26 cellular contexts compared by ENCODE assay signal in genomic region chr10:10489765-10490164, GRCh38.
"Had no signal": no experiment of that assay in that cellular context is flagged by ENCODE, and none has a peak within 500 bp of the region (broad histone marks: within the 10 kb centered on the region; RNA-seq: fewer than 3 reads in every experiment).

No MANE protein-coding gene starts in this region.

- FAIRE-seq: endothelial cell of umbilical vein had no signal

- H3K4me3 ChIP-seq: adrenal gland, gastroesophageal sphincter, right atrium auricular region, skin epidermis, thoracic aorta, uterus had no signal

- H3K9me3 Mint-ChIP-seq: activated naive CD8-positive, alpha-beta T cell treated with anti-CD3 and anti-CD28 coated beads for 36 hours; activated T-cell treated with anti-CD3 and anti-CD28 coated beads, Interleukin-2, amount 50 U/mL, for 72 hours; memory B cell; stimulated activated effector memory CD8-positive, alpha-beta T cell treated with anti-CD3 and anti-CD28 coated beads, Interleukin-12 subunit alpha, Interleukin-12 subunit beta, amount 100 ng/mL, for 72 hours; stimulated activated naive CD8-positive, alpha-beta T cell treated with anti-CD3 and anti-CD28 coated beads, Interleukin-15, Interleukin-2, amounts not matched to agents 100 ng/mL and 50 ng/mL, for 24 hours; T-helper 2 cell treated with Interferon-gamma antibody and Interleukin-4, amounts not matched to agents 5 μg/mL and 100 μg/mL, for 36 hours; type B pancreatic cell had no signal

- H3K27me3 Mint-ChIP-seq: memory B cell, type B pancreatic cell had no signal

- H3K4me1 ChIP-seq: adrenal gland, gastroesophageal sphincter, right atrium auricular region, uterus had no signal

- H3K4me1 Mint-ChIP-seq: activated CD4-positive, alpha-beta T cell treated with anti-CD3 and anti-CD28 coated beads for 36 hours; activated naive CD8-positive, alpha-beta T cell treated with anti-CD3 and anti-CD28 coated beads for 36 hours; immature natural killer cell; memory B cell; naive thymus-derived CD4-positive, alpha-beta T cell; stimulated activated effector memory CD8-positive, alpha-beta T cell treated with anti-CD3 and anti-CD28 coated beads, Interleukin-12 subunit alpha, Interleukin-12 subunit beta, amount 100 ng/mL, for 72 hours had no signal

- H3K36me3 ChIP-seq: adrenal gland, gastroesophageal sphincter, right atrium auricular region, thoracic aorta, uterus had no signal

- H3K4me3 Mint-ChIP-seq: activated CD4-positive, alpha-beta T cell treated with anti-CD3 and anti-CD28 coated beads for 36 hours; activated naive CD8-positive, alpha-beta T cell treated with anti-CD3 and anti-CD28 coated beads for 36 hours; activated T-cell treated with anti-CD3 and anti-CD28 coated beads, Interleukin-2, amount 50 U/mL, for 72 hours; immature natural killer cell; memory B cell; naive thymus-derived CD4-positive, alpha-beta T cell; stimulated activated effector memory CD8-positive, alpha-beta T cell treated with anti-CD3 and anti-CD28 coated beads, Interleukin-12 subunit alpha, Interleukin-12 subunit beta, amount 100 ng/mL, for 72 hours; stimulated activated naive CD8-positive, alpha-beta T cell treated with anti-CD3 and anti-CD28 coated beads, Interleukin-15, Interleukin-2, amounts not matched to agents 100 ng/mL and 50 ng/mL, for 24 hours; T-helper 2 cell treated with Interferon-gamma antibody and Interleukin-4, amounts not matched to agents 5 μg/mL and 100 μg/mL, for 36 hours; type B pancreatic cell had no signal

- H3K27ac Mint-ChIP-seq: activated CD4-positive, alpha-beta T cell treated with anti-CD3 and anti-CD28 coated beads for 36 hours; activated naive CD8-positive, alpha-beta T cell treated with anti-CD3 and anti-CD28 coated beads for 36 hours; activated T-cell treated with anti-CD3 and anti-CD28 coated beads, Interleukin-2, amount 50 U/mL, for 72 hours; immature natural killer cell; memory B cell; naive thymus-derived CD4-positive, alpha-beta T cell; stimulated activated effector memory CD8-positive, alpha-beta T cell treated with anti-CD3 and anti-CD28 coated beads, Interleukin-12 subunit alpha, Interleukin-12 subunit beta, amount 100 ng/mL, for 72 hours; stimulated activated naive CD8-positive, alpha-beta T cell treated with anti-CD3 and anti-CD28 coated beads, Interleukin-15, Interleukin-2, amounts not matched to agents 100 ng/mL and 50 ng/mL, for 24 hours; T-helper 2 cell treated with Interferon-gamma antibody and Interleukin-4, amounts not matched to agents 5 μg/mL and 100 μg/mL, for 36 hours; type B pancreatic cell had no signal

- DNase-seq: activated CD4-positive, alpha-beta T cell treated with anti-CD3 and anti-CD28 coated beads for 36 hours; activated CD4-positive, CD25-positive, alpha-beta regulatory T cell; activated naive CD4-positive, alpha-beta T cell treated with Interleukin-2 at 50 U/mL for 16 hours; activated naive CD8-positive, alpha-beta T cell treated with anti-CD3 and anti-CD28 coated beads for 36 hours; activated T-cell treated with anti-CD3 and anti-CD28 coated beads for 4 hours; activated T-cell treated with anti-CD3 and anti-CD28 coated beads, Interleukin-2, amount 50 U/mL, for 72 hours; adrenal gland; caudate nucleus; hippocampal formation; immature natural killer cell; midbrain; naive thymus-derived CD4-positive, alpha-beta T cell; occipital lobe; stimulated activated CD4-positive, alpha-beta T cell treated with anti-CD3 and anti-CD28 coated beads, Interleukin-4, amount 100 ng/mL, for 24 hours; T-helper 1 cell; uterus had no signal

- H3K27me3 ChIP-seq: adrenal gland, gastroesophageal sphincter, right atrium auricular region, uterus had no signal

- H3K36me3 Mint-ChIP-seq: activated naive CD8-positive, alpha-beta T cell treated with anti-CD3 and anti-CD28 coated beads for 36 hours; immature natural killer cell; memory B cell; naive thymus-derived CD4-positive, alpha-beta T cell; stimulated activated effector memory CD8-positive, alpha-beta T cell treated with anti-CD3 and anti-CD28 coated beads, Interleukin-12 subunit alpha, Interleukin-12 subunit beta, amount 100 ng/mL, for 72 hours; type B pancreatic cell had no signal

- H3K27ac ChIP-seq: adrenal gland, gastroesophageal sphincter, right atrium auricular region, skin epidermis, thoracic aorta, uterus had no signal

- H3K9me3 ChIP-seq: adrenal gland, gastroesophageal sphincter, right atrium auricular region, thoracic aorta, uterus had no signal
